18 cellular contexts compared by ENCODE assay signal in genomic region chr5:172054611-172055153, GRCh38.
"Had no signal": no experiment of that assay in that cellular context is flagged by ENCODE, and none has a peak within 500 bp of the region (broad histone marks: within the 10 kb centered on the region; RNA-seq: fewer than 3 reads in every experiment).

No MANE protein-coding gene starts in this region.

- H3K4me3 Mint-ChIP-seq: neural progenitor cell; stimulated activated naive CD8-positive, alpha-beta T cell treated with anti-CD3 and anti-CD28 coated beads, Interleukin-15, Interleukin-2, amounts not matched to agents 100 ng/mL and 50 ng/mL, for 24 hours had no signal

- H3K27ac Mint-ChIP-seq: neural progenitor cell; stimulated activated naive CD8-positive, alpha-beta T cell treated with anti-CD3 and anti-CD28 coated beads, Interleukin-15, Interleukin-2, amounts not matched to agents 100 ng/mL and 50 ng/mL, for 24 hours had no signal

- H3K9me3 ChIP-seq: mucosa of descending colon, psoas muscle, sigmoid colon, testis, tibial nerve, upper lobe of right lung, vagina had no signal

- H3K4me3 ChIP-seq: mucosa of descending colon, neural progenitor cell, psoas muscle, sigmoid colon, skin epidermis, testis, tibial nerve, upper lobe of right lung, vagina had no signal

- H3K27ac ChIP-seq: neural progenitor cell, psoas muscle, sigmoid colon, testis, upper lobe of right lung, vagina had no signal

- H3K36me3 ChIP-seq: neural progenitor cell had no signal

- H3K27me3 ChIP-seq: neural progenitor cell, sigmoid colon, testis, tibial nerve, upper lobe of right lung, vagina had no signal

- H3K27me3 Mint-ChIP-seq: naive thymus-derived CD8-positive, alpha-beta T cell; stimulated activated naive CD8-positive, alpha-beta T cell treated with anti-CD3 and anti-CD28 coated beads, Interleukin-15, Interleukin-2, amounts not matched to agents 100 ng/mL and 50 ng/mL, for 24 hours had no signal

- H3K9ac ChIP-seq: neural progenitor cell had no signal

- H2AFZ ChIP-seq: neural progenitor cell had no signal

- H3K4me2 ChIP-seq: neural progenitor cell had no signal

- H3K9me3 Mint-ChIP-seq: naive thymus-derived CD8-positive, alpha-beta T cell; neural progenitor cell; stimulated activated naive CD8-positive, alpha-beta T cell treated with anti-CD3 and anti-CD28 coated beads, Interleukin-15, Interleukin-2, amounts not matched to agents 100 ng/mL and 50 ng/mL, for 24 hours had no signal

- ATAC-seq: esophagus mucosa, left lobe of liver, mucosa of descending colon, psoas muscle, upper lobe of right lung had no signal

- DNase-seq: cerebellar nuclear complex; effector CD8-positive, alpha-beta T cell; islet precursor cell; mammary epithelial cell; mucosa of descending colon; psoas muscle; sigmoid colon; stimulated activated CD4-positive, alpha-beta T cell treated with anti-CD3 and anti-CD28 coated beads, Interleukin-2, amount 100 ng/mL, for 48 hours; testis; upper lobe of right lung had no signal

- H3K4me1 ChIP-seq: neural progenitor cell, psoas muscle, upper lobe of right lung, vagina had no signal
